Comparison of ENCODE assay signal across 21 cellular contexts in the genomic region with DNA sequence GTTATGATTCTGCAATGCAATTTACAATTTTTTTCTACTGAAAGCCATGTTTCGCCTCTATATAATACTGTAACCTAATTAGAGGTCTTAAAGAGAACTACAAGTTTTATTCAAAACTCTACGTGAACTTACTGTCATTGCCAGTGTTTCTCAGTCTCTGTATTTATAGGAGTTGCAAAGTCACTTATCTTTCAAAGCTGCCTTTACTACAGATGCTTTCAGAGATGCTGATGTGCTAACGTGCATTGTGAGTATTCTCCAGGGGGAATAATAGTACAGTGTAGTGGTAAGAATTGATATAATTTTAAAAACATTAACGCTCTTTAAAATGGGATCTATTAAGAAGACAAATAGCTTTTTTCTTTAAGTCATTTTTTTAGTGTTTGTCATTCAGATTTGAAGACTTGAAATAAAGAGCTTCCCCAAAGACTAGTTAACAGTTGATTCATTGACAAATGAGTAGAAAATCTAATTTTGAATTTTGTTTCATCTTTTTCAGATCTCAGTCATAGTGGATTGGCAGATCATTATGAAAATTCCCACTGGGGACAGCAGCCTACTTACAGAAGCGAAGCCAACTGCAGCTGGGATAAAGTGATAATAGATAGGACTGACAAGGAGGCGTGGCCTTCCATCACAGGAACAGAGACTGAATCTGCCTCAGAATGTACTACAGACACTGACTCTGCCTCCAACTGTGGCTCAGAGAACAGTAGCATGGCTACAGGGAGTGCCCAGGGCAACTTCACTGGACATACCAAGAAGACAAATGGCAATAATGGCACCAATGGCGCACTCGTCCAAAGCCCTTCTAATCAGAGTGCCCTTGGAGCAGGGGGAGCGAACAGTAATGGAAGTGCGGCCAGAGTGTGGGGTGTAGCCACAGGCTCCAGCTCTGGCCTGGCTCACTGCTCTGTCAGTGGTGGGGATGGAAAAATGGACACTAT.
A peak's percentile ranks its signal among the peaks of the same experiment; 100 is the strongest.
DNase-seq lines count a peak whose midpoint lies in the region; ATAC-seq and TF ChIP-seq lines count a peak whose summit lies in the region.
"Had no signal": no experiment of that assay in that cellular context is flagged by ENCODE, and none has a peak within 500 bp of the region (broad histone marks: within the 10 kb centered on the region; RNA-seq: fewer than 3 reads in every experiment).

No MANE protein-coding gene starts in this region.

- no peaks in the 10 kb centered on the region for H3K9me3 Mint-ChIP-seq in activated naive CD8-positive, alpha-beta T cell (ENCODE audit: low read depth)
- H3K9me3 Mint-ChIP-seq in activated naive CD8-positive, alpha-beta T cell treated with anti-CD3 and anti-CD28 coated beads, Interleukin-2, amount 50 U/mL, for 24 hours = no peaks in the 10 kb centered on the region
- peaks cover 2% of the 10 kb centered on the region for H3K9me3 Mint-ChIP-seq in activated naive CD8-positive, alpha-beta T cell treated with anti-CD3 and anti-CD28 coated beads for 36 hours
- no peaks in the 10 kb centered on the region for H3K9me3 Mint-ChIP-seq in activated naive CD4-positive, alpha-beta T cell treated with anti-CD3 and anti-CD28 coated beads for 36 hours
- H3K9me3 Mint-ChIP-seq: HFFc6 had no signal

- no peaks in the 10 kb centered on the region for H3K4me1 ChIP-seq in neuronal stem cell (ENCODE audit: control insufficient read depth in 2 of 2, insufficient read depth in 1 of 2, low read depth in 1 of 2, low read length in 2 of 2)
- H3K4me1 ChIP-seq: SJSA1 had no signal

- no peak overlapping the region for H2BK5ac ChIP-seq in neuronal stem cell (ENCODE audit: low read length)

- H3K27ac ChIP-seq in neuronal stem cell (replicated peaks; ENCODE audit: low read length) (no peak overlapping the region), substantia nigra (ENCODE audit: low read depth, low read length, poor library complexity, severe bottlenecking) (peak overlapping the region; percentile 39)
- H3K27ac ChIP-seq: HL-60, KMS-11, SJSA1 had no signal

- no peak overlapping the region for H2BK120ac ChIP-seq in neuronal stem cell (ENCODE audit: low read depth, low read length)

- no peak overlapping the region for H3K4ac ChIP-seq in neuronal stem cell (ENCODE audit: low read length)

- H3K18ac ChIP-seq in neuronal stem cell (ENCODE audit: low read length) = no peak overlapping the region

- H3K9ac ChIP-seq in neuronal stem cell (ENCODE audit: low read depth, low read length, poor library complexity) = no peak overlapping the region
- H3K9ac ChIP-seq: KMS-11 had no signal

- no peak overlapping the region for H2AFZ ChIP-seq in neuronal stem cell (ENCODE audit: low read length)

- ATAC-seq in activated naive CD8-positive, alpha-beta T cell treated with anti-CD3 and anti-CD28 coated beads, Interleukin-2, amount 50 U/mL, for 24 hours = no peak
- ATAC-seq in SK-N-SH treated with all-trans-retinoic acid at 6 μM for 48 hours = no peak
- ATAC-seq: Right ventricle myocardium inferior had no signal

- no peak overlapping the region for H4K8ac ChIP-seq in neuronal stem cell (ENCODE audit: low read depth, low read length)

- no CpG with 5 or more reads among the region's 10 CpGs for WGBS in neuronal stem cell (ENCODE audit: extremely low coverage in 2 of 2, insufficient read length in 2 of 2, insufficient replicate concordance in 1 of 2), 2 donors

- peaks cover 41% of the 10 kb centered on the region for H3K4me1 Mint-ChIP-seq in activated naive CD8-positive, alpha-beta T cell (ENCODE audit: low read depth)
- peaks cover 21% of the 10 kb centered on the region for H3K4me1 Mint-ChIP-seq in activated naive CD8-positive, alpha-beta T cell treated with anti-CD3 and anti-CD28 coated beads, Interleukin-2, amount 50 U/mL, for 24 hours
- peaks cover 35% of the 10 kb centered on the region for H3K4me1 Mint-ChIP-seq in activated naive CD8-positive, alpha-beta T cell treated with anti-CD3 and anti-CD28 coated beads for 36 hours
- H3K4me1 Mint-ChIP-seq in activated naive CD4-positive, alpha-beta T cell treated with anti-CD3 and anti-CD28 coated beads for 36 hours (ENCODE audit: low read depth) = peaks cover 36% of the 10 kb centered on the region
- H3K4me1 Mint-ChIP-seq: B cell had no signal

- peak overlapping the region; percentile 38 for H3K27ac Mint-ChIP-seq in activated naive CD8-positive, alpha-beta T cell
- no peak overlapping the region for H3K27ac Mint-ChIP-seq in activated naive CD8-positive, alpha-beta T cell treated with anti-CD3 and anti-CD28 coated beads, Interleukin-2, amount 50 U/mL, for 24 hours
- peak overlapping the region; percentile 2 for H3K27ac Mint-ChIP-seq in activated naive CD8-positive, alpha-beta T cell treated with anti-CD3 and anti-CD28 coated beads for 36 hours
- no peak overlapping the region for H3K27ac Mint-ChIP-seq in activated naive CD4-positive, alpha-beta T cell treated with anti-CD3 and anti-CD28 coated beads for 36 hours
- H3K27ac Mint-ChIP-seq: B cell, HFFc6 had no signal

- H3K4me3 Mint-ChIP-seq in activated naive CD8-positive, alpha-beta T cell = no peak overlapping the region
- no peak overlapping the region for H3K4me3 Mint-ChIP-seq in activated naive CD8-positive, alpha-beta T cell treated with anti-CD3 and anti-CD28 coated beads, Interleukin-2, amount 50 U/mL, for 24 hours
- H3K4me3 Mint-ChIP-seq in activated naive CD8-positive, alpha-beta T cell treated with anti-CD3 and anti-CD28 coated beads for 36 hours = no peak overlapping the region
- H3K4me3 Mint-ChIP-seq in activated naive CD4-positive, alpha-beta T cell treated with anti-CD3 and anti-CD28 coated beads for 36 hours = no peak overlapping the region
- H3K4me3 Mint-ChIP-seq: B cell, HFFc6 had no signal

- H2BK15ac ChIP-seq in neuronal stem cell (ENCODE audit: low read length) = no peak overlapping the region

- no peak overlapping the region for H2BK12ac ChIP-seq in neuronal stem cell (ENCODE audit: low read length)

- no peak overlapping the region for H3K14ac ChIP-seq in neuronal stem cell (ENCODE audit: low read length)

- H3K27me3 ChIP-seq in neuronal stem cell (ENCODE audit: control insufficient read depth in 3 of 3, insufficient read depth in 3 of 3, low read depth in 1 of 3, low read length in 3 of 3) = no peaks in the 10 kb centered on the region
- H3K27me3 ChIP-seq: SJSA1 had no signal

- CTCF ChIA-PET in activated naive CD4-positive, alpha-beta T cell treated with anti-CD3 and anti-CD28 coated beads for 36 hours (lab: Charles Lee) = interaction anchor here (1.1 to 1.8 kb wide), 2 partner anchors 29 to 36 kb away, joined by 3 to 6 read pairs; no protein-coding TSS in a partner anchor

- peaks cover 43 to 80% of the 10 kb centered on the region in 2 donors for H3K36me3 ChIP-seq in neuronal stem cell (replicated peaks in 1 of 2; ENCODE audit: control insufficient read depth in 2 of 2, insufficient read depth in 2 of 2, low read length in 2 of 2)

- no peaks in the 10 kb centered on the region for H3K27me3 Mint-ChIP-seq in activated naive CD8-positive, alpha-beta T cell
- no peaks in the 10 kb centered on the region for H3K27me3 Mint-ChIP-seq in activated naive CD8-positive, alpha-beta T cell treated with anti-CD3 and anti-CD28 coated beads, Interleukin-2, amount 50 U/mL, for 24 hours
- H3K27me3 Mint-ChIP-seq in activated naive CD8-positive, alpha-beta T cell treated with anti-CD3 and anti-CD28 coated beads for 36 hours = no peaks in the 10 kb centered on the region
- H3K27me3 Mint-ChIP-seq in activated naive CD4-positive, alpha-beta T cell treated with anti-CD3 and anti-CD28 coated beads for 36 hours (ENCODE audit: low read depth) = no peaks in the 10 kb centered on the region
- H3K27me3 Mint-ChIP-seq: B cell had no signal

- H3K9me3 ChIP-seq in neuronal stem cell (replicated peaks in 1 of 2; ENCODE audit: control insufficient read depth in 2 of 2, insufficient read depth in 1 of 2, low read depth in 1 of 2, low read length in 2 of 2) = peaks cover 4 to 10% of the 10 kb centered on the region in 2 donors
- H3K9me3 ChIP-seq: SJSA1 had no signal

- peaks cover 14% of the 10 kb centered on the region for H3K36me3 Mint-ChIP-seq in activated naive CD8-positive, alpha-beta T cell
- peaks cover 29% of the 10 kb centered on the region for H3K36me3 Mint-ChIP-seq in activated naive CD8-positive, alpha-beta T cell treated with anti-CD3 and anti-CD28 coated beads, Interleukin-2, amount 50 U/mL, for 24 hours (ENCODE audit: low read depth)
- peaks cover 45% of the 10 kb centered on the region for H3K36me3 Mint-ChIP-seq in activated naive CD8-positive, alpha-beta T cell treated with anti-CD3 and anti-CD28 coated beads for 36 hours
- peaks cover 28% of the 10 kb centered on the region for H3K36me3 Mint-ChIP-seq in activated naive CD4-positive, alpha-beta T cell treated with anti-CD3 and anti-CD28 coated beads for 36 hours (ENCODE audit: low read depth)

- H3K23ac ChIP-seq in neuronal stem cell (ENCODE audit: low read depth, low read length, poor library complexity) = peak overlapping the region; percentile 0

- no peak overlapping the region for H4K91ac ChIP-seq in neuronal stem cell (ENCODE audit: low read depth, low read length, poor library complexity)

- intact Hi-C loops in activated naive CD4-positive, alpha-beta T cell treated with anti-CD3 and anti-CD28 coated beads for 36 hours (cut with micrococcal nuclease) = loop anchor here (2.0 kb wide), 1 partner anchor 30 kb away; no protein-coding TSS in a partner anchor

- no peak overlapping the region for H2AK5ac ChIP-seq in neuronal stem cell (ENCODE audit: low read depth, low read length)

- H3K79me1 ChIP-seq in neuronal stem cell (ENCODE audit: low read depth, low read length) = peaks cover 2% of the 10 kb centered on the region

- no peak overlapping the region for H3K4me2 ChIP-seq in neuronal stem cell (ENCODE audit: insufficient read depth, low read length, poor library complexity, severe bottlenecking)
- H3K4me2 ChIP-seq: KMS-11 had no signal

- no peak for DNase-seq in activated naive CD8-positive, alpha-beta T cell treated with anti-CD3 and anti-CD28 coated beads, Interleukin-2, amount 50 U/mL, for 24 hours
- DNase-seq in activated naive CD8-positive, alpha-beta T cell treated with anti-CD3 and anti-CD28 coated beads for 36 hours = no peak
- DNase-seq in neuronal stem cell (ENCODE audit: low spot score) = no peak
- no peak for DNase-seq in substantia nigra (lab: John Stamatoyannopoulos, UW)
- DNase-seq in activated naive CD4-positive, alpha-beta T cell treated with anti-CD3 and anti-CD28 coated beads for 36 hours = no peak
- no peak for DNase-seq in NCI-H524 treated with DMSO at 0.1 percent for 48 hours (lab: John Stamatoyannopoulos, UW)
- DNase-seq: DMS153, H7, HFFc6, NCI-H1105, NCI-H146, NCI-H2029, NCI-H345, NCI-H524 had no signal

- H3K4me3 ChIP-seq in neuronal stem cell (ENCODE audit: low read length in 2 of 2) = no peak overlapping the region
- H3K4me3 ChIP-seq: SJSA1 had no signal

TF ChIP-seq in SK-N-SH treated with all-trans-retinoic acid at 6 μM for 48 hours, 23 proteins besides CTCF, POLR2A, EP300 and RAD21 (continues in another document):
- no peak for TF ChIP-seq CSDC2 (CRISPR knock-in tag; IDR thresholded peaks at IDR 0.05)

Comparison
In these comparisons a context has a peak if more than half of its experiments do, and no peak if none do; other contexts are left out.
1. H3K27ac Mint-ChIP-seq: peak in activated naive CD8-positive, alpha-beta T cell (single experiment) and activated naive CD8-positive, alpha-beta T cell treated with anti-CD3 and anti-CD28 coated beads for 36 hours (single experiment); none in activated naive CD8-positive, alpha-beta T cell treated with anti-CD3 and anti-CD28 coated beads, Interleukin-2, amount 50 U/mL, for 24 hours (single experiment) and activated naive CD4-positive, alpha-beta T cell treated with anti-CD3 and anti-CD28 coated beads for 36 hours (single experiment).